ENCODE assay signal across 14 cellular contexts in the genomic region with DNA sequence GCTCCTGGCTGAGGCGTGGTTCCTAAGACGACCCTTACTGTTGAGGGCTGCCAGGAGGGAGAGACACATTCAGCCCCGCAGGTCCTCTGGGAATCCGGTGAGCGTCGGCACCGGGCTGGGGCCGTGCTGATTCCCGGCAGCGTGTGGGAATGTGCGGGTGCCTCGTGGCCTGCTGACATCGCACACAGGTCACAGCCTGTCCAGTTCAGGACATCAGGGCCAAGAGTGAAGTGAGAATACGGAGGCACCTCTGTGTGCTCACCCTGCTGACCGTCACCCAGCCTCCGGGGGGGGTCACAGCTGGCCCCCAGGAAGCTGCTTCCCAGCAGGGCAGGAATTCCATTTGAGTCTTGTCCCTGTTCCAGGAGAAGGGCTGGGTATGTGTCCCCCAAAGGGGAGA. TPM values are rescaled to one million over a fixed set of nuclear protein-coding genes. Genes with fewer than 3 reads are reported as not detected.
DNase-seq lines count a peak whose midpoint lies in the region; ATAC-seq and TF ChIP-seq lines count a peak whose summit lies in the region.
"Had no signal": no experiment of that assay in that cellular context is flagged by ENCODE, and none has a peak within 500 bp of the region (broad histone marks: within the 10 kb centered on the region; RNA-seq: fewer than 3 reads in every experiment).

No MANE protein-coding gene starts in this region.

- ATAC-seq in heart left ventricle (peak; percentile 13 to 39 (median 18)), HG02678 (IDR thresholded peaks at IDR 0.05; ENCODE audit: unreplicated experiment) (no peak), GM21576 (IDR thresholded peaks at IDR 0.05; ENCODE audit: unreplicated experiment) (no peak)

- TF ChIP-seq POLR2A in adrenal gland (IDR thresholded peaks at IDR 0.05) (no peak), heart left ventricle (IDR thresholded peaks at IDR 0.05) (no peak), transverse colon (IDR thresholded peaks at IDR 0.05) (no peak)

- no peak overlapping the region for H3K4me3 ChIP-seq in adrenal gland
- H3K4me3 ChIP-seq in heart left ventricle, result no peak overlapping the region
- no peak overlapping the region for H3K4me3 ChIP-seq in transverse colon
- H3K4me3 ChIP-seq: SK-N-MC had no signal

- intact Hi-C loops in adrenal gland (cut with DNase I), result no loop called here
- intact Hi-C loops in heart left ventricle (cut with DNase I), result loop anchor here in 2 of 10 donors (10.0 kb wide), 1 partner anchor 101 kb away; no protein-coding TSS in a partner anchor
- intact Hi-C loops in transverse colon (cut with DNase I; ENCODE audit: low total_unique reads), result no loop called here

- WGBS in adrenal gland, 4 donors, result 76 to 94% (median 89%) methylated on average over 8 to 16 of the region's 16 CpGs
- WGBS in heart left ventricle, 4 donors, result 63 to 82% (median 69%) methylated on average over 15 to 16 of the region's 16 CpGs
- 74% methylated on average over 14 of the region's 16 CpGs; no CpG with 5 or more reads in 1 of the 2 donors for WGBS in transverse colon (ENCODE audit: low coverage in 1 of 2), 2 donors

- peaks cover 7% of the 10 kb centered on the region for H3K36me3 Mint-ChIP-seq in neural crest cell (ENCODE audit: low read depth)

- H3K9me3 Mint-ChIP-seq in neural crest cell, result no peaks in the 10 kb centered on the region
- H3K9me3 Mint-ChIP-seq: CD8-positive, alpha-beta T cell; stimulated activated naive B cell treated with anti-CD40 and anti-IgM and Interleukin-4, amounts not matched to agents 10 μg/mL and 1 μg/mL and 100 μg/mL, for 72 hours had no signal

- H3K4me1 ChIP-seq in adrenal gland (replicated peaks in 1 of 2) (peaks cover 29 to 34% of the 10 kb centered on the region in 2 donors), heart left ventricle (peaks cover 0 to 59% (median 34%) of the 10 kb centered on the region in 12 donors), transverse colon (peaks cover 0 to 38% (median 13%) of the 10 kb centered on the region in 4 donors)

- H3K4me1 Mint-ChIP-seq in neural crest cell, result no peaks in the 10 kb centered on the region

- no peaks in the 10 kb centered on the region for H3K9me3 ChIP-seq in adrenal gland (replicated peaks in 1 of 3)
- H3K9me3 ChIP-seq in heart left ventricle, result no peaks in the 10 kb centered on the region
- H3K9me3 ChIP-seq in transverse colon, result no peaks in the 10 kb centered on the region

- H3K4me3 Mint-ChIP-seq in neural crest cell, result no peak overlapping the region
- H3K4me3 Mint-ChIP-seq: CD8-positive, alpha-beta T cell; stimulated activated naive B cell treated with anti-CD40 and anti-IgM and Interleukin-4, amounts not matched to agents 10 μg/mL and 1 μg/mL and 100 μg/mL, for 72 hours had no signal

- DNase-seq in adrenal gland (peak in 1 of 7 donors; percentile 32), heart left ventricle (peak in 1 of 5 donors; percentile 32), neural crest cell (ENCODE audit: low read depth, low spot score) (no peak), transverse colon (no peak), SHP77 treated with DMSO at 0.1 percent for 48 hours (lab: John Stamatoyannopoulos, UW) (no peak)
- DNase-seq in activated CD8-positive, alpha-beta memory T cell treated with anti-CD3 and anti-CD28 coated beads, Interleukin-2, amount 50 U/mL, for 48 hours, result no peak
- DNase-seq: CD8-positive, alpha-beta T cell; NCI-H1436; NCI-H774; stimulated activated naive B cell treated with anti-CD40 and anti-IgM and Interleukin-4, amounts not matched to agents 10 μg/mL and 1 μg/mL and 100 μg/mL, for 72 hours had no signal

- peak overlapping the region; percentile 57 for H3K27ac Mint-ChIP-seq in neural crest cell (ENCODE audit: unreplicated experiment)
- H3K27ac Mint-ChIP-seq: CD8-positive, alpha-beta T cell; stimulated activated naive B cell treated with anti-CD40 and anti-IgM and Interleukin-4, amounts not matched to agents 10 μg/mL and 1 μg/mL and 100 μg/mL, for 72 hours had no signal

- H3K27ac ChIP-seq in adrenal gland (peak overlapping the region in 4 of 5 donors; percentile 25 to 84 (median 78)), heart left ventricle (peak overlapping the region; percentile 58 to 90 (median 81)), transverse colon (peak overlapping the region; percentile 71 to 86 (median 77))
- H3K27ac ChIP-seq: SK-N-MC had no signal

- TF ChIP-seq CTCF in adrenal gland (IDR thresholded peaks at IDR 0.05) (no peak), heart left ventricle (IDR thresholded peaks at IDR 0.05) (no peak), neural crest cell (conservative IDR thresholded peaks at IDR 0.05) (no peak), transverse colon (IDR thresholded peaks at IDR 0.05) (no peak)

- H3K27me3 Mint-ChIP-seq in neural crest cell (ENCODE audit: low read depth), result no peaks in the 10 kb centered on the region
- H3K27me3 Mint-ChIP-seq: stimulated activated naive B cell treated with anti-CD40 and anti-IgM and Interleukin-4, amounts not matched to agents 10 μg/mL and 1 μg/mL and 100 μg/mL, for 72 hours had no signal

- H3K36me3 ChIP-seq in adrenal gland (replicated peaks in 1 of 2) (peaks cover 0 to 45% of the 10 kb centered on the region in 2 donors), heart left ventricle (peaks cover 0 to 66% (median 40%) of the 10 kb centered on the region in 9 donors), transverse colon (peaks cover 0 to 19% (median 2%) of the 10 kb centered on the region in 4 donors)

- H3K27me3 ChIP-seq in adrenal gland (no peaks in the 10 kb centered on the region), heart left ventricle (no peaks in the 10 kb centered on the region), transverse colon (no peaks in the 10 kb centered on the region)

- peak; percentile 64 for TF ChIP-seq EP300 in transverse colon (IDR thresholded peaks at IDR 0.05; ENCODE audit: low read depth)

- in situ Hi-C loops in transverse colon (cut with MboI; ENCODE audit: low pct_ligation_motif_present in 1 of 4, low pct_unique_long_range_greater_than_20kb in 1 of 4, low sequenced_read_pairs in 3 of 4), result no loop called here

RNA-seq across cellular contexts. Expression of gene PGPEP1L, which starts 53.6 kb away (rescaled TPM):
- total RNA-seq in adrenal gland (not detected), heart left ventricle (1 to 10 TPM in 5 of 9 donors, under 1 TPM in 3, not detected in 1; 0.51 to 3.4 (median 1.4) TPM), neural crest cell (not detected in 2 replicates), transverse colon (not detected)
- polyA plus RNA-seq in adrenal gland (under 1 TPM in 1 of 3 donors, not detected in 2; 0.10 TPM), heart left ventricle (1 to 10 TPM in 1 of 2 donors, not detected in 1; 2.8 TPM)
- total RNA-seq: CD8-positive, alpha-beta T cell; HT1080 had no signal

Comparison
In these comparisons a context has a peak if more than half of its experiments do, and no peak if none do; other contexts are left out.
1. ATAC-seq: peak in heart left ventricle (4 of 4); none in HG02678 (single experiment) and GM21576 (single experiment).
2. Peak in every context shown above with its lines, with median percentiles within 50 percentile points of each other: H3K27ac ChIP-seq.